1 cellular context compared by ENCODE assay signal in the genomic region with DNA sequence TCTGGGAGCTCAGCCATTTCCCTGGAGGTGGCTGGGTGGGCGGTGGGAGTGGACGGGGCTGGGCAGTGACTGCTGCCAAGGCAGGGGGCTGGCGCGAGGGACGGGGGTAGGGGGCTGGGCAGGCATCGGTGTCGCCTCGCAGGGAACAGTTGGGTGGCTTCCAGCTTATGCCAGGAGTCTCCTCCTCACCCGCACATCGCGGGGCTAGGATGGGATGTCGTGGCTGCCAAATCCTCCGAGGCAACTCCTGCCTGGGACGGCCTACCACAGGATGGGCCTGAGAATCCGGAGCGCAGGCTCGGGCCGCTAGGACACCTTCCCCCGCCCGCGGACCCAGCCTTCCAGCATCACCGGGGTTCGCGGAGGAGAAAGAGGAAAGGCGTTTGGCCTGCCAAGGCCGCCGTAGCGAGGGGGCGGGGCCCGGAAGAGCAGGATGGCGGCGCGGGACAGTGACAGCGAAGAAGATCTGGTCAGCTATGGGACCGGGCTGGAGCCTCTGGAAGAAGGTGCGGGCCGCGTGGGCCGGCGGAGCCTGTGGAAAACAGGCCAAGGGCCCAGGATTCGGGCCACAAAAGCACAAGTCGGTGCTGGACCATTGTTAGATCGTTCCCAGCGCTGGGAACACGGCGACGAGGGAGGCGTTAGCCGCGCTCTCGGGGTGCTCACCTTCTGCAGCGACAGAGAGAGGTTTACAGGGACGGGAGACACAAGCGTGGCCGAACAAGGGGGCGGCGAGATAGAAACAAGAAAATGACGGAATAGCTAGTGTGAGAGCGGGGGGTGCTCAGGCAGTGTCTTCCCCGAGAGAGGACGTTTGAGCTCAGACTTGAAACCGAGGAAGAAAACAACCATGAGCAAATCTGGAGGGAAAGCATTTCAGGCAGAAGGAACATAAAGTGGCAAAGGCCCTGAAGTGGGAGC.
TF ChIP-seq lines count a peak whose summit lies in the region.

A gene with protein sequence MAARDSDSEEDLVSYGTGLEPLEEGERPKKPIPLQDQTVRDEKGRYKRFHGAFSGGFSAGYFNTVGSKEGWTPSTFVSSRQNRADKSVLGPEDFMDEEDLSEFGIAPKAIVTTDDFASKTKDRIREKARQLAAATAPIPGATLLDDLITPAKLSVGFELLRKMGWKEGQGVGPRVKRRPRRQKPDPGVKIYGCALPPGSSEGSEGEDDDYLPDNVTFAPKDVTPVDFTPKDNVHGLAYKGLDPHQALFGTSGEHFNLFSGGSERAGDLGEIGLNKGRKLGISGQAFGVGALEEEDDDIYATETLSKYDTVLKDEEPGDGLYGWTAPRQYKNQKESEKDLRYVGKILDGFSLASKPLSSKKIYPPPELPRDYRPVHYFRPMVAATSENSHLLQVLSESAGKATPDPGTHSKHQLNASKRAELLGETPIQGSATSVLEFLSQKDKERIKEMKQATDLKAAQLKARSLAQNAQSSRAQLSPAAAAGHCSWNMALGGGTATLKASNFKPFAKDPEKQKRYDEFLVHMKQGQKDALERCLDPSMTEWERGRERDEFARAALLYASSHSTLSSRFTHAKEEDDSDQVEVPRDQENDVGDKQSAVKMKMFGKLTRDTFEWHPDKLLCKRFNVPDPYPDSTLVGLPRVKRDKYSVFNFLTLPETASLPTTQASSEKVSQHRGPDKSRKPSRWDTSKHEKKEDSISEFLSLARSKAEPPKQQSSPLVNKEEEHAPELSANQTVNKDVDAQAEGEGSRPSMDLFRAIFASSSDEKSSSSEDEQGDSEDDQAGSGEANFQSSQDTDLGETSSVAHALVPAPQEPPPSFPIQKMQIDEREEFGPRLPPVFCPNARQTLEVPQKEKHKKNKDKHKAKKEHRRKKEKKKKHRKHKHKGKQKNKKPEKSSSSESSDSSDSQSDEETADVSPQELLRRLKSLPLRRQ (plus strand): TSS at position 421 of the 921 bp plus-strand sequence. CDS start 13 bp downstream, at position 434.

TF ChIP-seq in HepG2, 621 proteins besides CTCF, POLR2A, EP300 and RAD21 (continued from another document and continues in another):
- TF ChIP-seq YEATS4 (CRISPR knock-in tag; IDR thresholded peaks at IDR 0.05; ENCODE audit: borderline replicate concordance), result peak; percentile 81
- TF ChIP-seq REL (CRISPR knock-in tag; conservative IDR thresholded peaks at IDR 0.05), result no peak
- no peak for TF ChIP-seq ZNF143 (CRISPR knock-in tag; IDR thresholded peaks at IDR 0.05)
- no peak for TF ChIP-seq ZNF570 (CRISPR knock-in tag; IDR thresholded peaks at IDR 0.05; ENCODE audit: borderline replicate concordance)
- TF ChIP-seq CREM (IDR thresholded peaks at IDR 0.05), result peak; percentile 63
- TF ChIP-seq CREM (CRISPR knock-in tag; IDR thresholded peaks at IDR 0.05), result no peak
- TF ChIP-seq, protein P1, sequence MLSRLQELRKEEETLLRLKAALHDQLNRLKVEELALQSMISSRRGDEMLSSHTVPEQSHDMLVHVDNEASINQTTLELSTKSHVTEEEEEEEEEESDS (CRISPR knock-in tag; IDR thresholded peaks at IDR 0.05; ENCODE audit: borderline replicate concordance), result no peak
- TF ChIP-seq IKZF1 (IDR thresholded peaks at IDR 0.05), result no peak
- TF ChIP-seq ZBTB7A (CRISPR knock-in tag; IDR thresholded peaks at IDR 0.05), result 0 out of 2 replicates have a peak, but pooled peaks have one; percentile 23
- TF ChIP-seq ATF7-NPFF (CRISPR knock-in tag; IDR thresholded peaks at IDR 0.05; ENCODE audit: low read depth), result peak; percentile 86; the same call in 1 of the 2 replicates
- TF ChIP-seq ZNF256 (CRISPR knock-in tag; conservative IDR thresholded peaks at IDR 0.05), result no peak
- TF ChIP-seq ZBTB21 (CRISPR knock-in tag; IDR thresholded peaks at IDR 0.05), result no peak
- TF ChIP-seq, protein P2, sequence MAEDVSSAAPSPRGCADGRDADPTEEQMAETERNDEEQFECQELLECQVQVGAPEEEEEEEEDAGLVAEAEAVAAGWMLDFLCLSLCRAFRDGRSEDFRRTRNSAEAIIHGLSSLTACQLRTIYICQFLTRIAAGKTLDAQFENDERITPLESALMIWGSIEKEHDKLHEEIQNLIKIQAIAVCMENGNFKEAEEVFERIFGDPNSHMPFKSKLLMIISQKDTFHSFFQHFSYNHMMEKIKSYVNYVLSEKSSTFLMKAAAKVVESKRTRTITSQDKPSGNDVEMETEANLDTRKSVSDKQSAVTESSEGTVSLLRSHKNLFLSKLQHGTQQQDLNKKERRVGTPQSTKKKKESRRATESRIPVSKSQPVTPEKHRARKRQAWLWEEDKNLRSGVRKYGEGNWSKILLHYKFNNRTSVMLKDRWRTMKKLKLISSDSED (CRISPR knock-in tag; IDR thresholded peaks at IDR 0.05), result no peak
- TF ChIP-seq, protein P3, sequence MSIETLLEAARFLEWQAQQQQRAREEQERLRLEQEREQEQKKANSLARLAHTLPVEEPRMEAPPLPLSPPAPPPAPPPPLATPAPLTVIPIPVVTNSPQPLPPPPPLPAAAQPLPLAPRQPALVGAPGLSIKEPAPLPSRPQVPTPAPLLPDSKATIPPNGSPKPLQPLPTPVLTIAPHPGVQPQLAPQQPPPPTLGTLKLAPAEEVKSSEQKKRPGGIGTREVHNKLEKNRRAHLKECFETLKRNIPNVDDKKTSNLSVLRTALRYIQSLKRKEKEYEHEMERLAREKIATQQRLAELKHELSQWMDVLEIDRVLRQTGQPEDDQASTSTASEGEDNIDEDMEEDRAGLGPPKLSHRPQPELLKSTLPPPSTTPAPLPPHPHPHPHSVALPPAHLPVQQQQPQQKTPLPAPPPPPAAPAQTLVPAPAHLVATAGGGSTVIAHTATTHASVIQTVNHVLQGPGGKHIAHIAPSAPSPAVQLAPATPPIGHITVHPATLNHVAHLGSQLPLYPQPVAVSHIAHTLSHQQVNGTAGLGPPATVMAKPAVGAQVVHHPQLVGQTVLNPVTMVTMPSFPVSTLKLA (IDR thresholded peaks at IDR 0.05), result no peak
- TF ChIP-seq, protein P4, sequence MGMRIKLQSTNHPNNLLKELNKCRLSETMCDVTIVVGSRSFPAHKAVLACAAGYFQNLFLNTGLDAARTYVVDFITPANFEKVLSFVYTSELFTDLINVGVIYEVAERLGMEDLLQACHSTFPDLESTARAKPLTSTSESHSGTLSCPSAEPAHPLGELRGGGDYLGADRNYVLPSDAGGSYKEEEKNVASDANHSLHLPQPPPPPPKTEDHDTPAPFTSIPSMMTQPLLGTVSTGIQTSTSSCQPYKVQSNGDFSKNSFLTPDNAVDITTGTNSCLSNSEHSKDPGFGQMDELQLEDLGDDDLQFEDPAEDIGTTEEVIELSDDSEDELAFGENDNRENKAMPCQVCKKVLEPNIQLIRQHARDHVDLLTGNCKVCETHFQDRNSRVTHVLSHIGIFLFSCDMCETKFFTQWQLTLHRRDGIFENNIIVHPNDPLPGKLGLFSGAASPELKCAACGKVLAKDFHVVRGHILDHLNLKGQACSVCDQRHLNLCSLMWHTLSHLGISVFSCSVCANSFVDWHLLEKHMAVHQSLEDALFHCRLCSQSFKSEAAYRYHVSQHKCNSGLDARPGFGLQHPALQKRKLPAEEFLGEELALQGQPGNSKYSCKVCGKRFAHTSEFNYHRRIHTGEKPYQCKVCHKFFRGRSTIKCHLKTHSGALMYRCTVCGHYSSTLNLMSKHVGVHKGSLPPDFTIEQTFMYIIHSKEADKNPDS (CRISPR knock-in tag; IDR thresholded peaks at IDR 0.05), result no peak
- TF ChIP-seq RXRA (CRISPR knock-in tag; IDR thresholded peaks at IDR 0.05), result peak; percentile 77
- TF ChIP-seq NCOA1 (CRISPR knock-in tag; IDR thresholded peaks at IDR 0.05), result no peak
- no peak for TF ChIP-seq ARHGAP35 (CRISPR knock-in tag; IDR thresholded peaks at IDR 0.05; ENCODE audit: borderline replicate concordance)
- TF ChIP-seq ZBTB7B (CRISPR knock-in tag; IDR thresholded peaks at IDR 0.05), result 0 out of 2 replicates have a peak, but pooled peaks have one; percentile 34
- no peak; the same call in 1 of the 2 replicates for TF ChIP-seq ZFP36L1 (CRISPR knock-in tag; IDR thresholded peaks at IDR 0.05)
- TF ChIP-seq HCFC1 (IDR thresholded peaks at IDR 0.05; ENCODE audit: low read depth, low read length), result peak; percentile 35; the same call in 1 of the 2 replicates
- TF ChIP-seq, protein P5, sequence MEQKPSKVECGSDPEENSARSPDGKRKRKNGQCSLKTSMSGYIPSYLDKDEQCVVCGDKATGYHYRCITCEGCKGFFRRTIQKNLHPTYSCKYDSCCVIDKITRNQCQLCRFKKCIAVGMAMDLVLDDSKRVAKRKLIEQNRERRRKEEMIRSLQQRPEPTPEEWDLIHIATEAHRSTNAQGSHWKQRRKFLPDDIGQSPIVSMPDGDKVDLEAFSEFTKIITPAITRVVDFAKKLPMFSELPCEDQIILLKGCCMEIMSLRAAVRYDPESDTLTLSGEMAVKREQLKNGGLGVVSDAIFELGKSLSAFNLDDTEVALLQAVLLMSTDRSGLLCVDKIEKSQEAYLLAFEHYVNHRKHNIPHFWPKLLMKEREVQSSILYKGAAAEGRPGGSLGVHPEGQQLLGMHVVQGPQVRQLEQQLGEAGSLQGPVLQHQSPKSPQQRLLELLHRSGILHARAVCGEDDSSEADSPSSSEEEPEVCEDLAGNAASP (CRISPR knock-in tag; IDR thresholded peaks at IDR 0.05; ENCODE audit: borderline replicate concordance), result peak; percentile 67
- no peak for TF ChIP-seq ZNF10 (CRISPR knock-in tag; IDR thresholded peaks at IDR 0.05; ENCODE audit: borderline replicate concordance, low read depth)
- no peak for TF ChIP-seq PHB2 (IDR thresholded peaks at IDR 0.05; ENCODE audit: partially characterized antibody)
- TF ChIP-seq POGZ (CRISPR knock-in tag; IDR thresholded peaks at IDR 0.05), result peak; percentile 83
- TF ChIP-seq JDP2 (CRISPR knock-in tag; IDR thresholded peaks at IDR 0.05; ENCODE audit: borderline replicate concordance), result no peak
- TF ChIP-seq, protein P6, sequence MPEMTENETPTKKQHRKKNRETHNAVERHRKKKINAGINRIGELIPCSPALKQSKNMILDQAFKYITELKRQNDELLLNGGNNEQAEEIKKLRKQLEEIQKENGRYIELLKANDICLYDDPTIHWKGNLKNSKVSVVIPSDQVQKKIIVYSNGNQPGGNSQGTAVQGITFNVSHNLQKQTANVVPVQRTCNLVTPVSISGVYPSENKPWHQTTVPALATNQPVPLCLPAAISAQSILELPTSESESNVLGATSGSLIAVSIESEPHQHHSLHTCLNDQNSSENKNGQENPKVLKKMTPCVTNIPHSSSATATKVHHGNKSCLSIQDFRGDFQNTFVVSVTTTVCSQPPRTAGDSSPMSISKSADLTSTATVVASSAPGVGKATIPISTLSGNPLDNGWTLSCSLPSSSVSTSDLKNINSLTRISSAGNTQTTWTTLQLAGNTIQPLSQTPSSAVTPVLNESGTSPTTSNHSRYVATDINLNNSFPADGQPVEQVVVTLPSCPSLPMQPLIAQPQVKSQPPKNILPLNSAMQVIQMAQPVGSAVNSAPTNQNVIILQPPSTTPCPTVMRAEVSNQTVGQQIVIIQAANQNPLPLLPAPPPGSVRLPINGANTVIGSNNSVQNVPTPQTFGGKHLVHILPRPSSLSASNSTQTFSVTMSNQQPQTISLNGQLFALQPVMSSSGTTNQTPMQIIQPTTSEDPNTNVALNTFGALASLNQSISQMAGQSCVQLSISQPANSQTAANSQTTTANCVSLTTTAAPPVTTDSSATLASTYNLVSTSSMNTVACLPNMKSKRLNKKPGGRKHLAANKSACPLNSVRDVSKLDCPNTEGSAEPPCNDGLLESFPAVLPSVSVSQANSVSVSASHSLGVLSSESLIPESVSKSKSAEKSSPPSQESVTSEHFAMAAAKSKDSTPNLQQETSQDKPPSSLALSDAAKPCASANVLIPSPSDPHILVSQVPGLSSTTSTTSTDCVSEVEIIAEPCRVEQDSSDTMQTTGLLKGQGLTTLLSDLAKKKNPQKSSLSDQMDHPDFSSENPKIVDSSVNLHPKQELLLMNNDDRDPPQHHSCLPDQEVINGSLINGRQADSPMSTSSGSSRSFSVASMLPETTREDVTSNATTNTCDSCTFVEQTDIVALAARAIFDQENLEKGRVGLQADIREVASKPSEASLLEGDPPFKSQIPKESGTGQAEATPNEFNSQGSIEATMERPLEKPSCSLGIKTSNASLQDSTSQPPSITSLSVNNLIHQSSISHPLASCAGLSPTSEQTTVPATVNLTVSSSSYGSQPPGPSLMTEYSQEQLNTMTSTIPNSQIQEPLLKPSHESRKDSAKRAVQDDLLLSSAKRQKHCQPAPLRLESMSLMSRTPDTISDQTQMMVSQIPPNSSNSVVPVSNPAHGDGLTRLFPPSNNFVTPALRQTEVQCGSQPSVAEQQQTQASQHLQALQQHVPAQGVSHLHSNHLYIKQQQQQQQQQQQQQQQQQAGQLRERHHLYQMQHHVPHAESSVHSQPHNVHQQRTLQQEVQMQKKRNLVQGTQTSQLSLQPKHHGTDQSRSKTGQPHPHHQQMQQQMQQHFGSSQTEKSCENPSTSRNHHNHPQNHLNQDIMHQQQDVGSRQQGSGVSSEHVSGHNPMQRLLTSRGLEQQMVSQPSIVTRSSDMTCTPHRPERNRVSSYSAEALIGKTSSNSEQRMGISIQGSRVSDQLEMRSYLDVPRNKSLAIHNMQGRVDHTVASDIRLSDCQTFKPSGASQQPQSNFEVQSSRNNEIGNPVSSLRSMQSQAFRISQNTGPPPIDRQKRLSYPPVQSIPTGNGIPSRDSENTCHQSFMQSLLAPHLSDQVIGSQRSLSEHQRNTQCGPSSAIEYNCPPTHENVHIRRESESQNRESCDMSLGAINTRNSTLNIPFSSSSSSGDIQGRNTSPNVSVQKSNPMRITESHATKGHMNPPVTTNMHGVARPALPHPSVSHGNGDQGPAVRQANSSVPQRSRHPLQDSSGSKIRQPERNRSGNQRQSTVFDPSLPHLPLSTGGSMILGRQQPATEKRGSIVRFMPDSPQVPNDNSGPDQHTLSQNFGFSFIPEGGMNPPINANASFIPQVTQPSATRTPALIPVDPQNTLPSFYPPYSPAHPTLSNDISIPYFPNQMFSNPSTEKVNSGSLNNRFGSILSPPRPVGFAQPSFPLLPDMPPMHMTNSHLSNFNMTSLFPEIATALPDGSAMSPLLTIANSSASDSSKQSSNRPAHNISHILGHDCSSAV (CRISPR knock-in tag; IDR thresholded peaks at IDR 0.05; ENCODE audit: borderline replicate concordance), result no peak
- TF ChIP-seq SUZ12 (IDR thresholded peaks at IDR 0.05; ENCODE audit: low read depth, low read length), result no peak
- TF ChIP-seq ZNF780A (CRISPR knock-in tag; IDR thresholded peaks at IDR 0.05), result no peak
- no peak for TF ChIP-seq XBP1 (CRISPR knock-in tag; IDR thresholded peaks at IDR 0.05)
- TF ChIP-seq ZNF124 (CRISPR knock-in tag; IDR thresholded peaks at IDR 0.05), result peak; percentile 75; the same call in 1 of the 2 replicates
- no peak for TF ChIP-seq ZNF878 (CRISPR knock-in tag; IDR thresholded peaks at IDR 0.05)
- TF ChIP-seq PHF5A (CRISPR knock-in tag; IDR thresholded peaks at IDR 0.05; ENCODE audit: low read depth, unreplicated experiment), result no peak
- TF ChIP-seq, protein P7, sequence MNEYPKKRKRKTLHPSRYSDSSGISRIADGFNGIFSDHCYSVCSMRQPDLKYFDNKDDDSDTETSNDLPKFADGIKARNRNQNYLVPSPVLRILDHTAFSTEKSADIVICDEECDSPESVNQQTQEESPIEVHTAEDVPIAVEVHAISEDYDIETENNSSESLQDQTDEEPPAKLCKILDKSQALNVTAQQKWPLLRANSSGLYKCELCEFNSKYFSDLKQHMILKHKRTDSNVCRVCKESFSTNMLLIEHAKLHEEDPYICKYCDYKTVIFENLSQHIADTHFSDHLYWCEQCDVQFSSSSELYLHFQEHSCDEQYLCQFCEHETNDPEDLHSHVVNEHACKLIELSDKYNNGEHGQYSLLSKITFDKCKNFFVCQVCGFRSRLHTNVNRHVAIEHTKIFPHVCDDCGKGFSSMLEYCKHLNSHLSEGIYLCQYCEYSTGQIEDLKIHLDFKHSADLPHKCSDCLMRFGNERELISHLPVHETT (CRISPR knock-in tag; conservative IDR thresholded peaks at IDR 0.05), result peak; percentile 70; the same call in 1 of the 2 replicates
- TF ChIP-seq KAT8 (CRISPR knock-in tag; IDR thresholded peaks at IDR 0.05), result peak; percentile 94
- TF ChIP-seq ZBTB3 (CRISPR knock-in tag; IDR thresholded peaks at IDR 0.05; ENCODE audit: borderline replicate concordance, low read depth), result no peak
- peak; percentile 82 for TF ChIP-seq SRSF1 (optimal IDR thresholded peaks at IDR 0.05; ENCODE audit: low read depth, low read length)
- TF ChIP-seq PAX8 (CRISPR knock-in tag; IDR thresholded peaks at IDR 0.05; ENCODE audit: borderline replicate concordance), result no peak
- peak; percentile 75; the same call in 1 of the 3 replicates for TF ChIP-seq MXI1 (IDR thresholded peaks at IDR 0.05; ENCODE audit: borderline replicate concordance, low read depth, low read length)
